Comparison of ENCODE assay signal across 15 cellular contexts in genomic region chr1:22654692-22655091, GRCh38. TPM values are rescaled to one million over a fixed set of nuclear protein-coding genes. Genes with fewer than 3 reads are reported as not detected.
DNase-seq lines count a peak whose midpoint lies in the region; ATAC-seq, FAIRE-seq and TF ChIP-seq lines count a peak whose summit lies in the region.
"Had no signal": no experiment of that assay in that cellular context is flagged by ENCODE, and none has a peak within 500 bp of the region (broad histone marks: within the 10 kb centered on the region; RNA-seq: fewer than 3 reads in every experiment).

No MANE protein-coding gene starts in this region.

- H3K4me1 ChIP-seq in heart left ventricle (peaks cover 0 to 10% (median 0%) of the 10 kb centered on the region in 12 donors), K562 (replicated peaks in 1 of 2; ENCODE audit: control insufficient read depth in 2 of 2, insufficient read depth in 2 of 2, low read length in 2 of 2) (peaks cover 0 to 3% of the 10 kb centered on the region in 2 experiments; a peak in 1 of 5 replicates), left lung (no peaks in the 10 kb centered on the region), upper lobe of left lung (no peaks in the 10 kb centered on the region)

- in situ Hi-C loops in K562 (cut with MboI), result no loop called here

- FAIRE-seq in K562 (lab: Jason Lieb, UNC), result no peak

- H3K27me3 ChIP-seq in heart left ventricle (peaks cover 0 to 56% (median 5%) of the 10 kb centered on the region in 9 donors), K562 (ENCODE audit: control insufficient read depth in 2 of 2, insufficient read depth in 2 of 2, low read length in 2 of 2) (peaks cover 19 to 55% of the 10 kb centered on the region in 2 experiments), left lung (peaks cover 0 to 54% of the 10 kb centered on the region in 2 donors), upper lobe of left lung (no peaks in the 10 kb centered on the region)

- 49 to 69% (median 60%) methylated on average over 5 of the region's 5 CpGs for WGBS in heart left ventricle, 4 donors
- 0% methylated on average over 5 of the region's 5 CpGs for WGBS in K562 (ENCODE audit: insufficient coverage, low coverage, missing lambda C conversion rate)
- WGBS in upper lobe of left lung, 2 donors, result 63% methylated on average over 5 of the region's 5 CpGs

- TF ChIP-seq CTCF in heart left ventricle (IDR thresholded peaks at IDR 0.05) (no peak), K562 (IDR thresholded peaks at IDR 0.05 in 2 of 3, conservative IDR thresholded peaks at IDR 0.05 in 1 of 3; ENCODE audit: insufficient read depth in 2 of 3, low read depth in 1 of 3, low read length in 3 of 3) (0 out of 6 replicates have a peak, but pooled peaks of 2 of the 3 experiments have one; percentile 2 to 20), left lung (IDR thresholded peaks at IDR 0.05) (no peak), upper lobe of left lung (IDR thresholded peaks at IDR 0.05) (peak in 1 of 6 experiments; percentile 10)

- no peaks in the 10 kb centered on the region; the same call in none of the 2 replicates for H4K20me1 ChIP-seq in K562 (replicated peaks; ENCODE audit: control insufficient read depth, insufficient read depth, low read length)

- no peak for TF ChIP-seq RAD21 in K562 (CRISPR knock-in tag; conservative IDR thresholded peaks at IDR 0.05 in 1 of 2, IDR thresholded peaks at IDR 0.05 in 1 of 2)

- CTCF ChIA-PET in K562 (lab: Yijun Ruan, JAX; ENCODE audit: low intra/inter-chr PET ratio), result no interaction called here

- no TSS peak for BruUV-seq in K562 (replicated peaks; lab: Mats Ljungman, UMichigan)

- H3K9me1 ChIP-seq in K562 (ENCODE audit: control insufficient read depth, insufficient read depth, low read length), result no peaks in the 10 kb centered on the region

- peak overlapping the region in 9 of 12 donors; percentile 4 to 63 (median 39) for H3K4me3 ChIP-seq in heart left ventricle
- no peak overlapping the region for H3K4me3 ChIP-seq in K562
- peak overlapping the region; percentile 18 to 42 for H3K4me3 ChIP-seq in left lung
- peak overlapping the region in 3 of 4 donors; percentile 31 to 42 (median 33) for H3K4me3 ChIP-seq in upper lobe of left lung

- intact Hi-C loops in heart left ventricle (cut with DNase I), result no loop called here
- intact Hi-C loops in Right ventricle myocardium inferior (cut with DNase I), result no loop called here
- intact Hi-C loops in K562 (cut with micrococcal nuclease), result no loop called here
- intact Hi-C loops in left lung (cut with DNase I), result no loop called here

- POLR2A ChIA-PET in K562 (lab: Yijun Ruan, JAX), result interaction anchor here (0.6 kb wide), 2 partner anchors 18 to 71 kb away, joined by 3 to 4 read pairs; no protein-coding TSS in a partner anchor

- TF ChIP-seq POLR2A in heart left ventricle (IDR thresholded peaks at IDR 0.05) (no peak), K562 (conservative IDR thresholded peaks at IDR 0.05) (no peak), upper lobe of left lung (IDR thresholded peaks at IDR 0.05) (no peak)

- no peaks in the 10 kb centered on the region for H3K79me2 ChIP-seq in K562 (ENCODE audit: control insufficient read depth, insufficient read depth, low read length)

- no peak for ATAC-seq in heart left ventricle
- ATAC-seq in Right ventricle myocardium inferior, result no peak
- peak; percentile 55; the same call in 2 of the 3 replicates for ATAC-seq in K562
- ATAC-seq in left lung, result no peak
- ATAC-seq in upper lobe of left lung (ENCODE audit: low FRiP score in 2 of 2), result no peak
- no peak for ATAC-seq in GM21723 (IDR thresholded peaks at IDR 0.05; ENCODE audit: unreplicated experiment)
- no peak for ATAC-seq in HG02938 (IDR thresholded peaks at IDR 0.05; ENCODE audit: unreplicated experiment)
- ATAC-seq: esophagus mucosa had no signal

- H3K9me3 ChIP-seq in heart left ventricle, result no peaks in the 10 kb centered on the region
- H3K9me3 ChIP-seq in K562 (replicated peaks; ENCODE audit: control insufficient read depth, insufficient read depth, low read depth, low read length), result no peaks in the 10 kb centered on the region
- H3K9me3 ChIP-seq in left lung, result no peaks in the 10 kb centered on the region
- H3K9me3 ChIP-seq in upper lobe of left lung, result no peaks in the 10 kb centered on the region

- no peak overlapping the region for H3K4me2 ChIP-seq in K562 (ENCODE audit: insufficient read depth, low read length)

- TF ChIP-seq EP300 in K562 (IDR thresholded peaks at IDR 0.05; ENCODE audit: low read length) (no peak), upper lobe of left lung (IDR thresholded peaks at IDR 0.05) (no peak)

- no peak overlapping the region for H3K9ac ChIP-seq in K562 (ENCODE audit: insufficient read depth in 1 of 2, low read depth in 2 of 2, low read length in 2 of 2)

- H3K27ac ChIP-seq in heart left ventricle (peak overlapping the region in 1 of 12 donors; percentile 84), K562 (ENCODE audit: extremely low read depth, low read depth, low read length) (no peak overlapping the region), left lung (no peak overlapping the region), upper lobe of left lung (no peak overlapping the region)

- no peak for DNase-seq in heart left ventricle
- DNase-seq in Right ventricle myocardium inferior (ENCODE audit: missing footprints), result no peak
- DNase-seq in K562 (ENCODE audit: extremely low read depth in 1 of 4, low spot score in 3 of 4), result peak in 2 of 4 experiments; percentile 48 to 49
- no peak for DNase-seq in left lung
- no peak for DNase-seq in upper lobe of left lung
- no peak for DNase-seq in amygdala (lab: John Stamatoyannopoulos, UW)
- DNase-seq: activated CD8-positive, alpha-beta memory T cell treated with anti-CD3 and anti-CD28 coated beads for 24 hours; activated naive CD4-positive, alpha-beta T cell; DMS79 treated with DMSO at 0.1 percent for 48 hours; mesenchymal stem cell; T1000 had no signal

- H3K36me3 ChIP-seq in heart left ventricle, result peaks cover 0 to 5% (median 0%) of the 10 kb centered on the region in 9 donors
- H3K36me3 ChIP-seq in K562 (ENCODE audit: control insufficient read depth, insufficient read depth, low read length), result no peaks in the 10 kb centered on the region
- H3K36me3 ChIP-seq in left lung, result no peaks in the 10 kb centered on the region
- H3K36me3 ChIP-seq in upper lobe of left lung, result no peaks in the 10 kb centered on the region

- no peak overlapping the region for H2AFZ ChIP-seq in K562 (ENCODE audit: low read depth, low read length)

RNA-seq across cellular contexts. Expression of gene C1QB, which starts 1.7 kb away (rescaled TPM):
- 100 to 1,000 TPM in 3 of 9 donors, 10 to 100 TPM in 6; 16.6 to 667 (median 81.4) TPM for total RNA-seq in heart left ventricle
- polyA plus RNA-seq in heart left ventricle, result 10 to 100 TPM; 25.9 to 61.9 TPM
- 165 TPM for total RNA-seq in Right ventricle myocardium inferior
- not detected in 2 replicates for total RNA-seq in K562 (2011; cell fraction: chromatin; rRNA removed; ENCODE audit: low replicate concordance)
- not detected in 2 replicates for total RNA-seq in K562 (2011; cell fraction: nucleolus; rRNA removed)
- not detected in 2 replicates for total RNA-seq in K562 (2011; cell fraction: nucleoplasm; rRNA removed)
- not detected in 2 replicates for total RNA-seq in K562 (2014; rRNA removed)
- total RNA-seq in K562 (2014; rRNA removed; fragmentation: Illumina TruSeq; extraction: Trizol), result not detected in 2 replicates
- total RNA-seq in K562 (2015; rRNA removed; fragmentation: Illumina TruSeq; extraction: Trizol), result not detected in 2 replicates
- total RNA-seq in K562 (2021), result 0.51 and 0.55 TPM in 2 replicates
- polyA plus RNA-seq in K562 (2011; rRNA removed), result not detected in 2 replicates
- polyA plus RNA-seq in K562 (2011; cell fraction: cytosol; rRNA removed), result not detected in 2 replicates
- polyA plus RNA-seq in K562 (2011; cell fraction: nucleus; rRNA removed), result not detected in 2 replicates
- not detected in 2 replicates for polyA plus RNA-seq in K562 (2012)
- polyA plus RNA-seq in K562 (2014; fragmentation: Illumina TruSeq; extraction: Trizol), result not detected in 2 replicates
- polyA plus RNA-seq in K562 (2014; fragmentation: Nextera tagmentation; extraction: Ambion mirVana), result not detected
- not detected in 2 replicates for polyA plus RNA-seq in K562 (2014; rRNA removed)
- not detected in 2 replicates for polyA minus RNA-seq in K562 (2011; rRNA and poly(A)+ RNA removed)
- polyA minus RNA-seq in K562 (2011; cell fraction: cytosol; rRNA and poly(A)+ RNA removed), result not detected in 2 replicates
- polyA minus RNA-seq in K562 (2011; cell fraction: nucleus; rRNA and poly(A)+ RNA removed), result not detected in 2 replicates
- 100 to 1,000 TPM; 611 to 648 TPM for total RNA-seq in left lung
- 1,000 to 10,000 TPM in 4 of 6 donors, 100 to 1,000 TPM in 2; 391 to 1,763 (median 1,026) TPM for total RNA-seq in upper lobe of left lung
- total RNA-seq: NCI-H460 had no signal

RNA-seq across cellular contexts. Expression of gene C1QC, which starts 11.3 kb away (rescaled TPM):
- 100 to 1,000 TPM in 3 of 9 donors, 10 to 100 TPM in 6; 20.9 to 674 (median 50.6) TPM for total RNA-seq in heart left ventricle
- 10 to 100 TPM; 13.9 to 50.0 TPM for polyA plus RNA-seq in heart left ventricle
- total RNA-seq in Right ventricle myocardium inferior, result 140 TPM
- not detected in 2 replicates for total RNA-seq in K562 (2011; cell fraction: chromatin; rRNA removed; ENCODE audit: low replicate concordance)
- not detected in 2 replicates for total RNA-seq in K562 (2011; cell fraction: nucleolus; rRNA removed)
- total RNA-seq in K562 (2011; cell fraction: nucleoplasm; rRNA removed), result not detected in 2 replicates
- not detected in 2 replicates for total RNA-seq in K562 (2014; rRNA removed)
- not detected in 2 replicates for total RNA-seq in K562 (2014; rRNA removed; fragmentation: Illumina TruSeq; extraction: Trizol)
- total RNA-seq in K562 (2015; rRNA removed; fragmentation: Illumina TruSeq; extraction: Trizol), result not detected in 2 replicates
- 0.47 and 0.69 TPM in 2 replicates for total RNA-seq in K562 (2021)
- not detected in 2 replicates for polyA plus RNA-seq in K562 (2011; rRNA removed)
- polyA plus RNA-seq in K562 (2011; cell fraction: cytosol; rRNA removed), result not detected in 2 replicates
- polyA plus RNA-seq in K562 (2011; cell fraction: nucleus; rRNA removed), result not detected in 2 replicates
- polyA plus RNA-seq in K562 (2012), result not detected in 2 replicates
- polyA plus RNA-seq in K562 (2014; fragmentation: Illumina TruSeq; extraction: Trizol), result not detected in 2 replicates
- not detected for polyA plus RNA-seq in K562 (2014; fragmentation: Nextera tagmentation; extraction: Ambion mirVana)
- polyA plus RNA-seq in K562 (2014; rRNA removed), result not detected in 2 replicates
- polyA minus RNA-seq in K562 (2011; rRNA and poly(A)+ RNA removed), result not detected in 2 replicates
- polyA minus RNA-seq in K562 (2011; cell fraction: cytosol; rRNA and poly(A)+ RNA removed), result not detected in 2 replicates
- not detected in 2 replicates for polyA minus RNA-seq in K562 (2011; cell fraction: nucleus; rRNA and poly(A)+ RNA removed)
- total RNA-seq in left lung, result 100 to 1,000 TPM; 378 to 577 TPM
- 100 to 1,000 TPM; 188 to 817 (median 529) TPM for total RNA-seq in upper lobe of left lung
- total RNA-seq: NCI-H460 had no signal

RNA-seq across cellular contexts. Expression of gene C1QA, which starts 18.3 kb away (rescaled TPM):
- total RNA-seq in heart left ventricle (100 to 1,000 TPM in 2 of 9 donors, 10 to 100 TPM in 7; 24.8 to 675 (median 57.0) TPM), Right ventricle myocardium inferior (124 TPM), K562 (2014; rRNA removed) (not detected in 2 replicates), K562 (2014; rRNA removed; fragmentation: Illumina TruSeq; extraction: Trizol) (not detected in 2 replicates), K562 (2015; rRNA removed; fragmentation: Illumina TruSeq; extraction: Trizol) (not detected in 2 replicates), K562 (2021) (0.71 and 0.94 TPM in 2 replicates), left lung (100 to 1,000 TPM; 395 to 476 TPM), upper lobe of left lung (1,000 to 10,000 TPM in 1 of 6 donors, 100 to 1,000 TPM in 5; 180 to 1,142 (median 556) TPM)
- polyA plus RNA-seq in heart left ventricle (10 to 100 TPM; 26.4 to 46.6 TPM), K562 (2011; rRNA removed) (not detected in 2 replicates), K562 (2014; fragmentation: Illumina TruSeq; extraction: Trizol) (not detected in 2 replicates), K562 (2014; fragmentation: Nextera tagmentation; extraction: Ambion mirVana) (not detected), K562 (2014; rRNA removed) (not detected in 2 replicates)
- not detected in 2 replicates for total RNA-seq in K562 (2011; cell fraction: chromatin; rRNA removed; ENCODE audit: low replicate concordance)
- not detected in 2 replicates for total RNA-seq in K562 (2011; cell fraction: nucleolus; rRNA removed)
- total RNA-seq in K562 (2011; cell fraction: nucleoplasm; rRNA removed), result not detected in 2 replicates
- polyA plus RNA-seq in K562 (2011; cell fraction: cytosol; rRNA removed), result not detected in 2 replicates
- polyA plus RNA-seq in K562 (2011; cell fraction: nucleus; rRNA removed), result not detected in 2 replicates
- polyA plus RNA-seq in K562 (2012), result not detected in 2 replicates
- polyA minus RNA-seq in K562 (2011; rRNA and poly(A)+ RNA removed), result not detected in 2 replicates
- not detected in 2 replicates for polyA minus RNA-seq in K562 (2011; cell fraction: cytosol; rRNA and poly(A)+ RNA removed)
- polyA minus RNA-seq in K562 (2011; cell fraction: nucleus; rRNA and poly(A)+ RNA removed), result not detected in 2 replicates
- total RNA-seq: NCI-H460 had no signal

RNA-seq across cellular contexts. Expression of gene EPHB2, which starts 55.9 kb away (rescaled TPM):
- total RNA-seq in heart left ventricle, result 1 to 10 TPM in 3 of 9 donors, under 1 TPM in 6; 0.13 to 6.3 (median 0.70) TPM
- polyA plus RNA-seq in heart left ventricle, result 1 to 10 TPM in 1 of 2 donors, under 1 TPM in 1; 0.11 to 2.0 TPM
- total RNA-seq in Right ventricle myocardium inferior, result 3.5 TPM
- 0.23 TPM in 1 of 2 replicates, not detected in the other for total RNA-seq in K562 (2011; cell fraction: chromatin; rRNA removed; ENCODE audit: low replicate concordance)
- not detected in 2 replicates for total RNA-seq in K562 (2011; cell fraction: nucleolus; rRNA removed)
- total RNA-seq in K562 (2011; cell fraction: nucleoplasm; rRNA removed), result not detected in 2 replicates
- not detected in 2 replicates for total RNA-seq in K562 (2014; rRNA removed)
- total RNA-seq in K562 (2014; rRNA removed; fragmentation: Illumina TruSeq; extraction: Trizol), result not detected in 2 replicates
- not detected in 2 replicates for total RNA-seq in K562 (2015; rRNA removed; fragmentation: Illumina TruSeq; extraction: Trizol)
- total RNA-seq in K562 (2021), result not detected in 2 replicates
- polyA plus RNA-seq in K562 (2011; rRNA removed), result 0.05 TPM in 1 of 2 replicates, not detected in the other
- polyA plus RNA-seq in K562 (2011; cell fraction: cytosol; rRNA removed), result 0.03 TPM in 1 of 2 replicates, not detected in the other
- polyA plus RNA-seq in K562 (2011; cell fraction: nucleus; rRNA removed), result not detected in 2 replicates
- 0.03 and 0.18 TPM in 2 replicates for polyA plus RNA-seq in K562 (2012)
- not detected in 2 replicates for polyA plus RNA-seq in K562 (2014; fragmentation: Illumina TruSeq; extraction: Trizol)
- not detected for polyA plus RNA-seq in K562 (2014; fragmentation: Nextera tagmentation; extraction: Ambion mirVana)
- polyA plus RNA-seq in K562 (2014; rRNA removed), result not detected in 2 replicates
- not detected in 2 replicates for polyA minus RNA-seq in K562 (2011; rRNA and poly(A)+ RNA removed)
- not detected in 2 replicates for polyA minus RNA-seq in K562 (2011; cell fraction: cytosol; rRNA and poly(A)+ RNA removed)
- not detected in 2 replicates for polyA minus RNA-seq in K562 (2011; cell fraction: nucleus; rRNA and poly(A)+ RNA removed)
- 10 to 100 TPM; 11.3 to 15.9 TPM for total RNA-seq in left lung
- 1 to 10 TPM; 1.0 to 8.8 (median 5.6) TPM for total RNA-seq in upper lobe of left lung

Comparison
In these comparisons a context has a peak if more than half of its experiments do, and no peak if none do; other contexts are left out.
1. CTCF ChIP-seq: peak in K562 (2 of 3); none in heart left ventricle (0 of 12) and left lung (0 of 2).
2. RNA of gene C1QB, which starts 1.7 kb away (total RNA-seq): 391 to 1,763 TPM in upper lobe of left lung, 611 to 648 TPM in left lung, 165 TPM in Right ventricle myocardium inferior (single experiment) and 16.6 to 667 TPM in heart left ventricle; 0.51 to 0.55 TPM in K562; every median in the first group is over 10 times any median in the second.
3. RNA of gene C1QC, which starts 11.3 kb away (total RNA-seq): 188 to 817 TPM in upper lobe of left lung, 378 to 577 TPM in left lung, 140 TPM in Right ventricle myocardium inferior (single experiment) and 20.9 to 674 TPM in heart left ventricle; 0.47 to 0.69 TPM in K562; every median in the first group is over 10 times any median in the second.
4. RNA of gene C1QA, which starts 18.3 kb away (total RNA-seq): 180 to 1,142 TPM in upper lobe of left lung, 395 to 476 TPM in left lung, 124 TPM in Right ventricle myocardium inferior (single experiment) and 24.8 to 675 TPM in heart left ventricle; 0.71 to 0.94 TPM in K562; every median in the first group is over 10 times any median in the second.